ENCODE assay signal across 36 cellular contexts in genomic region chr22:39686776-39687525, GRCh38.
"Had no signal": no experiment of that assay in that cellular context is flagged by ENCODE, and none has a peak within 500 bp of the region (broad histone marks: within the 10 kb centered on the region; RNA-seq: fewer than 3 reads in every experiment).

No MANE protein-coding gene starts in this region.

- H3K4me1 Mint-ChIP-seq: activated naive CD4-positive, alpha-beta T cell treated with anti-CD3 and anti-CD28 coated beads, Interleukin-2, amount 50 U/mL, for 24 hours had no signal

- H3K27me3 Mint-ChIP-seq: activated naive CD4-positive, alpha-beta T cell treated with anti-CD3 and anti-CD28 coated beads, Interleukin-2, amount 50 U/mL, for 24 hours had no signal

- H3K9me3 ChIP-seq: adrenal gland, body of pancreas, breast epithelium, colonic mucosa, esophagus squamous epithelium, gastroesophageal sphincter had no signal

- ATAC-seq: activated CD4-positive, alpha-beta T cell treated with anti-CD3 and anti-CD28 coated beads for 36 hours; activated CD8-positive, alpha-beta memory T cell treated with anti-CD3 and anti-CD28 coated beads, Interleukin-2, amount 10 ng/mL, durations not matched to agents 7 days and 5 days; activated CD8-positive, alpha-beta T cell treated with anti-CD3 and anti-CD28 coated beads, Interleukin-2, amount 10 ng/mL, durations not matched to agents 7 days and 5 days; activated naive CD8-positive, alpha-beta T cell treated with anti-CD3 and anti-CD28 coated beads, Interleukin-2, amount 50 U/mL, for 24 hours; body of pancreas; gastroesophageal sphincter; T-helper 17 cell had no signal

- DNase-seq: activated CD4-positive, alpha-beta memory T cell treated with anti-CD3 and anti-CD28 coated beads for 36 hours; activated CD4-positive, alpha-beta T cell treated with anti-CD3 and anti-CD28 coated beads for 36 hours; activated CD4-positive, alpha-beta T cell treated with anti-CD3 and anti-CD28 coated beads, Interleukin-2, amount 10 ng/mL, durations not matched to agents 24 days and 14 days; activated CD4-positive, CD25-positive, alpha-beta regulatory T cell; activated CD4-positive, CD25-positive, alpha-beta regulatory T cell treated with anti-CD3 and anti-CD28 coated beads, Interleukin-2, amount 50 U/mL, for 72 hours; activated CD8-positive, alpha-beta memory T cell treated with anti-CD3 and anti-CD28 coated beads, Interleukin-2, amount 10 ng/mL, durations not matched to agents 7 days and 5 days; activated CD8-positive, alpha-beta memory T cell treated with anti-CD3 and anti-CD28 coated beads, Interleukin-2, amount 50 U/mL, for 4 hours; activated CD8-positive, alpha-beta T cell treated with anti-CD3 and anti-CD28 coated beads, Interleukin-2, amount 10 ng/mL, durations not matched to agents 7 days and 5 days; activated effector memory CD4-positive, alpha-beta T cell treated with anti-CD3 and anti-CD28 coated beads, Interleukin-2, amount 50 U/mL, for 16 hours; activated naive CD4-positive, alpha-beta T cell treated with anti-CD3 and anti-CD28 coated beads for 36 hours; activated naive CD8-positive, alpha-beta T cell treated with anti-CD3 and anti-CD28 coated beads for 36 hours; activated naive CD8-positive, alpha-beta T cell treated with anti-CD3 and anti-CD28 coated beads, Interleukin-2, amount 50 U/mL, for 24 hours; activated T-cell treated with anti-CD3 and anti-CD28 coated beads, Interleukin-2, amount 50 U/mL, for 1 hour; activated T-cell treated with anti-CD3 and anti-CD28 coated beads, Interleukin-2, amount 50 U/mL, for 48 hours; adrenal gland; amygdala; aorta; body of pancreas; central memory CD4-positive, alpha-beta T cell; cerebellar nuclear complex; colonic mucosa; effector CD8-positive, alpha-beta T cell; esophagus squamous epithelium; foreskin melanocyte; T-helper 1 cell; T-helper 17 cell; T1000; WERI-Rb-1 had no signal

- H3K36me3 ChIP-seq: adrenal gland, breast epithelium, cardiac muscle cell, colonic mucosa, esophagus squamous epithelium, gastroesophageal sphincter, WERI-Rb-1 had no signal

- H3K27ac ChIP-seq: adrenal gland, body of pancreas, breast epithelium, cardiac muscle cell, colonic mucosa, epithelial cell of prostate, esophagus squamous epithelium, gastroesophageal sphincter, WERI-Rb-1 had no signal

- H3K27me3 ChIP-seq: adrenal gland, cardiac muscle cell had no signal

- H3K4me1 ChIP-seq: breast epithelium, colonic mucosa had no signal

- H3K27ac Mint-ChIP-seq: activated CD4-positive, alpha-beta memory T cell treated with anti-CD3 and anti-CD28 coated beads for 36 hours; activated CD4-positive, alpha-beta T cell treated with anti-CD3 and anti-CD28 coated beads for 36 hours; activated CD4-positive, alpha-beta T cell treated with anti-CD3 and anti-CD28 coated beads, Interleukin-2, amount 10 ng/mL, durations not matched to agents 24 days and 14 days; activated CD8-positive, alpha-beta memory T cell treated with anti-CD3 and anti-CD28 coated beads, Interleukin-2, amount 10 ng/mL, durations not matched to agents 7 days and 5 days; activated CD8-positive, alpha-beta T cell treated with anti-CD3 and anti-CD28 coated beads, Interleukin-2, amount 10 ng/mL, durations not matched to agents 7 days and 5 days; activated naive CD4-positive, alpha-beta T cell treated with anti-CD3 and anti-CD28 coated beads for 36 hours; activated naive CD8-positive, alpha-beta T cell treated with anti-CD3 and anti-CD28 coated beads for 36 hours; activated naive CD8-positive, alpha-beta T cell treated with anti-CD3 and anti-CD28 coated beads, Interleukin-2, amount 50 U/mL, for 24 hours; activated T-helper 1 cell treated with anti-CD3 and anti-CD28 coated beads, Interleukin-12 subunit alpha, Interleukin-12 subunit beta, Interleukin-2, Interleukin-4 antibody, amounts not matched to agents 30 ng/mL and 10 ng/mL and 1 ng/mL, durations not matched to agents 14 hours and 24 hours and 36 hours; activated T-helper 2 cell treated with anti-CD3 and anti-CD28 coated beads, Interferon-gamma antibody, Interleukin-2, Interleukin-4, amounts not matched to agents 10 μg/mL and 5 μg/mL and 100 μg/mL, durations not matched to agents 14 hours and 24 hours and 36 hours; T-helper 17 cell; T-helper 2 cell treated with Interferon-gamma antibody and Interleukin-4, amounts not matched to agents 5 μg/mL and 100 μg/mL, for 36 hours had no signal

- H3K4me3 ChIP-seq: adrenal gland, body of pancreas, breast epithelium, cardiac muscle cell, colonic mucosa, esophagus squamous epithelium, gastroesophageal sphincter had no signal

- H3K9me3 Mint-ChIP-seq: activated CD4-positive, alpha-beta memory T cell treated with anti-CD3 and anti-CD28 coated beads for 36 hours; activated CD4-positive, alpha-beta T cell treated with anti-CD3 and anti-CD28 coated beads, Interleukin-2, amount 10 ng/mL, durations not matched to agents 24 days and 14 days; activated naive CD4-positive, alpha-beta T cell treated with anti-CD3 and anti-CD28 coated beads for 36 hours; activated naive CD4-positive, alpha-beta T cell treated with anti-CD3 and anti-CD28 coated beads, Interleukin-2, amount 50 U/mL, for 24 hours; activated naive CD8-positive, alpha-beta T cell treated with anti-CD3 and anti-CD28 coated beads for 36 hours; activated naive CD8-positive, alpha-beta T cell treated with anti-CD3 and anti-CD28 coated beads, Interleukin-2, amount 50 U/mL, for 24 hours; activated T-helper 1 cell treated with anti-CD3 and anti-CD28 coated beads, Interleukin-12 subunit alpha, Interleukin-12 subunit beta, Interleukin-2, Interleukin-4 antibody, amounts not matched to agents 30 ng/mL and 10 ng/mL and 1 ng/mL, durations not matched to agents 14 hours and 24 hours and 36 hours; activated T-helper 2 cell treated with anti-CD3 and anti-CD28 coated beads, Interferon-gamma antibody, Interleukin-2, Interleukin-4, amounts not matched to agents 10 μg/mL and 5 μg/mL and 100 μg/mL, durations not matched to agents 14 hours and 24 hours and 36 hours; T-helper 2 cell treated with Interferon-gamma antibody and Interleukin-4, amounts not matched to agents 5 μg/mL and 100 μg/mL, for 36 hours had no signal

- H3K36me3 Mint-ChIP-seq: activated CD4-positive, alpha-beta memory T cell treated with anti-CD3 and anti-CD28 coated beads for 36 hours; activated CD8-positive, alpha-beta memory T cell treated with anti-CD3 and anti-CD28 coated beads, Interleukin-2, amount 10 ng/mL, durations not matched to agents 7 days and 5 days; activated naive CD8-positive, alpha-beta T cell treated with anti-CD3 and anti-CD28 coated beads for 36 hours had no signal

- H3K4me3 Mint-ChIP-seq: activated CD4-positive, alpha-beta memory T cell treated with anti-CD3 and anti-CD28 coated beads for 36 hours; activated CD4-positive, alpha-beta T cell treated with anti-CD3 and anti-CD28 coated beads for 36 hours; activated CD4-positive, alpha-beta T cell treated with anti-CD3 and anti-CD28 coated beads, Interleukin-2, amount 10 ng/mL, durations not matched to agents 24 days and 14 days; activated CD8-positive, alpha-beta memory T cell treated with anti-CD3 and anti-CD28 coated beads, Interleukin-2, amount 10 ng/mL, durations not matched to agents 7 days and 5 days; activated CD8-positive, alpha-beta T cell treated with anti-CD3 and anti-CD28 coated beads, Interleukin-2, amount 10 ng/mL, durations not matched to agents 7 days and 5 days; activated naive CD4-positive, alpha-beta T cell treated with anti-CD3 and anti-CD28 coated beads for 36 hours; activated naive CD4-positive, alpha-beta T cell treated with anti-CD3 and anti-CD28 coated beads, Interleukin-2, amount 50 U/mL, for 24 hours; activated naive CD8-positive, alpha-beta T cell treated with anti-CD3 and anti-CD28 coated beads, Interleukin-2, amount 50 U/mL, for 24 hours; activated T-helper 1 cell treated with anti-CD3 and anti-CD28 coated beads, Interleukin-12 subunit alpha, Interleukin-12 subunit beta, Interleukin-2, Interleukin-4 antibody, amounts not matched to agents 30 ng/mL and 10 ng/mL and 1 ng/mL, durations not matched to agents 14 hours and 24 hours and 36 hours; T-helper 17 cell; T-helper 2 cell treated with Interferon-gamma antibody and Interleukin-4, amounts not matched to agents 5 μg/mL and 100 μg/mL, for 36 hours had no signal
